Comparison of ENCODE assay signal across 8 cellular contexts in genomic region chr17:75250009-75250471, GRCh38. TPM values are rescaled to one million over a fixed set of nuclear protein-coding genes. Genes with fewer than 3 reads are reported as not detected.
A peak's percentile ranks its signal among the peaks of the same experiment; 100 is the strongest.
DNase-seq lines count a peak whose midpoint lies in the region; ATAC-seq, FAIRE-seq and TF ChIP-seq lines count a peak whose summit lies in the region.

No MANE protein-coding gene starts in this region.

- H3K23ac ChIP-seq in H9 (ENCODE audit: insufficient read length, low read depth, low read length): no peak overlapping the region

- no peak overlapping the region for H3K27ac ChIP-seq in H9 (ENCODE audit: insufficient read length, low read depth, low read length)
- H3K27ac ChIP-seq in OCI-LY1 (ENCODE audit: low read depth, low read length, poor library complexity, severe bottlenecking): peak overlapping the region; percentile 13

- 0 out of 5 replicates have a peak, but pooled peaks cover 0 to 2% of the 10 kb centered on the region in 2 experiments for H3K9me3 Mint-ChIP-seq in H9
- no peaks in the 10 kb centered on the region for H3K9me3 Mint-ChIP-seq in activated naive CD8-positive, alpha-beta T cell (ENCODE audit: low read depth)

- H2BK5ac ChIP-seq in H9 (ENCODE audit: insufficient read length, low read length): no peak overlapping the region

- H3K79me1 ChIP-seq in H9 (ENCODE audit: insufficient read depth, low read depth, low read length, poor library complexity, severe bottlenecking): peaks cover 3% of the 10 kb centered on the region

- H3K36me3 ChIP-seq in OCI-LY1 (ENCODE audit: insufficient read depth, low read length): peaks cover 16% of the 10 kb centered on the region; the same call in 1 of the 2 replicates

- H4K8ac ChIP-seq in H9 (replicated peaks; ENCODE audit: insufficient read length, low read depth, low read length): no peak overlapping the region

- H3K9ac ChIP-seq in H9 (ENCODE audit: extremely low read depth, insufficient read length, low read length) (no peak overlapping the region), OCI-LY1 (ENCODE audit: low read length) (no peak overlapping the region)

- no peaks in the 10 kb centered on the region for H3F3A ChIP-seq in OCI-LY1 (ENCODE audit: insufficient read depth, low read length)

- no peak overlapping the region for H3T11ph ChIP-seq in H9 (ENCODE audit: low read length)

- H2BK120ac ChIP-seq in H9 (ENCODE audit: low read depth, low read length, poor library complexity, severe bottlenecking): no peak overlapping the region

- no peak overlapping the region for H2BK12ac ChIP-seq in H9 (ENCODE audit: insufficient read length, low read depth, low read length)

- no peaks in the 10 kb centered on the region for H3K27me3 Mint-ChIP-seq in H9 (ENCODE audit: low read depth)
- H3K27me3 Mint-ChIP-seq in activated naive CD8-positive, alpha-beta T cell: no peaks in the 10 kb centered on the region

- no peak overlapping the region for H4K5ac ChIP-seq in H9 (ENCODE audit: insufficient read length, low read depth, low read length)

- no peak overlapping the region for H3K56ac ChIP-seq in H9 (ENCODE audit: insufficient read length, low read depth, low read length)

- no peak overlapping the region for H2AK5ac ChIP-seq in H9 (ENCODE audit: insufficient read length, low read length)

- no peaks in the 10 kb centered on the region for H3K23me2 ChIP-seq in H9 (ENCODE audit: insufficient read length, low read depth, low read length, poor library complexity, severe bottlenecking)

- no peak overlapping the region for H3K4ac ChIP-seq in H9 (ENCODE audit: low read depth, low read length)

- no peak overlapping the region for H3K14ac ChIP-seq in H9 (ENCODE audit: insufficient read depth, low read length)

- ATAC-seq in left colon: peak; percentile 22

- H3K27ac Mint-ChIP-seq in H9: peak overlapping the region; percentile 1 to 71 (median 55); a peak in 4 of 7 replicates
- H3K27ac Mint-ChIP-seq in activated naive CD8-positive, alpha-beta T cell: peak overlapping the region; percentile 96

- H3K4me2 ChIP-seq in H9 (ENCODE audit: insufficient read depth, insufficient read length, low read length) (no peak overlapping the region), OCI-LY1 (ENCODE audit: low read length) (no peak overlapping the region)

- no peak overlapping the region for H3K4me3 ChIP-seq in OCI-LY1 (ENCODE audit: low read depth, low read length, poor library complexity, severe bottlenecking)

- intact Hi-C loops in left colon (cut with DNase I, micrococcal nuclease): no loop called here

- no CpG with 5 or more reads among the region's 11 CpGs for WGBS in H9 (ENCODE audit: extremely low coverage, insufficient read length, low lambda C conversion rate)

- no peaks in the 10 kb centered on the region for H4K20me1 ChIP-seq in H9 (ENCODE audit: control insufficient read depth, insufficient read depth, insufficient read length)
- no peaks in the 10 kb centered on the region for H4K20me1 ChIP-seq in OCI-LY1 (ENCODE audit: insufficient read depth, low read length)

- H3K4me1 ChIP-seq in H9 (ENCODE audit: insufficient read depth, low read length): no peaks in the 10 kb centered on the region
- peaks cover 42% of the 10 kb centered on the region for H3K4me1 ChIP-seq in OCI-LY1 (ENCODE audit: insufficient read depth, low read length, severe bottlenecking)

- FAIRE-seq in D721Med (lab: Jason Lieb, UNC): no peak

- H3K4me1 Mint-ChIP-seq in H9: peaks cover 47 to 49% of the 10 kb centered on the region in 2 experiments
- peaks cover 63% of the 10 kb centered on the region for H3K4me1 Mint-ChIP-seq in activated naive CD8-positive, alpha-beta T cell (ENCODE audit: low read depth)

- H3K18ac ChIP-seq in H9 (ENCODE audit: insufficient read length, low read depth, low read length): no peak overlapping the region

- H3K27me3 ChIP-seq in H9 (ENCODE audit: insufficient read depth, low read length) (no peaks in the 10 kb centered on the region), OCI-LY1 (ENCODE audit: insufficient read depth, low read length) (no peaks in the 10 kb centered on the region)

- H2BK15ac ChIP-seq in H9 (ENCODE audit: low read depth, low read length): no peak overlapping the region

- no peak for TF ChIP-seq CTCF in GM10266 (IDR thresholded peaks at IDR 0.05; ENCODE audit: control insufficient read depth, insufficient read depth, low read depth, missing control alignments)
- no peak for TF ChIP-seq CTCF in H9 (conservative IDR thresholded peaks at IDR 0.05)
- no peak for TF ChIP-seq CTCF in OCI-LY1 (IDR thresholded peaks at IDR 0.05; ENCODE audit: low read length)
- TF ChIP-seq CTCF in D721Med (IDR thresholded peaks at IDR 0.05; ENCODE audit: insufficient read depth, missing control alignments): no peak

- peaks cover 5 to 27% (median 18%) of the 10 kb centered on the region in 3 experiments; a peak in 6 of 7 replicates for H3K36me3 Mint-ChIP-seq in H9 (ENCODE audit: insufficient read depth in 1 of 3, low read depth in 3 of 3)
- no peaks in the 10 kb centered on the region for H3K36me3 Mint-ChIP-seq in activated naive CD8-positive, alpha-beta T cell

- H3K79me2 ChIP-seq in H9 (ENCODE audit: insufficient read depth, low read length): peaks cover 2% of the 10 kb centered on the region; the same call in 1 of the 2 replicates
- peaks cover 11% of the 10 kb centered on the region for H3K79me2 ChIP-seq in OCI-LY1 (ENCODE audit: insufficient read depth, low read length)

- DNase-seq in GM10266 (ENCODE audit: extremely low spot score) (peak; percentile 85), H9 (no peak), left colon (no peak), HT-29 (ENCODE audit: low spot score) (no peak), D721Med (ENCODE audit: insufficient read length, low spot score) (no peak)
- peak; percentile 80 to 89 for DNase-seq in stimulated activated CD8-positive, alpha-beta memory T cell treated with anti-CD3 and anti-CD28 coated beads, Interleukin-7, amount 100 ng/mL, for 4 hours (ENCODE audit: low read depth in 2 of 2)

- no peaks in the 10 kb centered on the region for H3K9me3 ChIP-seq in H9 (ENCODE audit: control insufficient read depth, low read depth, low read length)
- H3K9me3 ChIP-seq in OCI-LY1 (ENCODE audit: low read length): no peaks in the 10 kb centered on the region

- H2AFZ ChIP-seq in H9 (ENCODE audit: low read length) (no peak overlapping the region), OCI-LY1 (ENCODE audit: low read length) (no peak overlapping the region)

- H4K91ac ChIP-seq in H9 (ENCODE audit: insufficient read length, low read depth, low read length): no peak overlapping the region

- no peaks in the 10 kb centered on the region for H3K9me2 ChIP-seq in OCI-LY1 (ENCODE audit: low read depth, low read length)

- peak overlapping the region in 1 of 2 experiments; percentile 33; a peak in 1 of 5 replicates for H3K4me3 Mint-ChIP-seq in H9
- H3K4me3 Mint-ChIP-seq in activated naive CD8-positive, alpha-beta T cell: peak overlapping the region; percentile 83

- no peak overlapping the region for H2BK20ac ChIP-seq in H9 (ENCODE audit: low read depth, low read length, poor library complexity, severe bottlenecking)

RNA-seq across cellular contexts. Expression of gene GGA3, which starts 11.4 kb away (rescaled TPM):
- total RNA-seq in H9 (2021) (50.3 and 58.2 TPM in 2 replicates), left colon (10 to 100 TPM; 39.9 to 46.5 TPM)
- 16.4 and 20.7 TPM in 2 replicates for total RNA-seq in HT-29 (2014; rRNA removed; shearing (Covaris generic))

RNA-seq across cellular contexts. Expression of gene MRPS7, which starts 11.6 kb away (rescaled TPM):
- total RNA-seq in H9 (2021): 93.7 and 97.4 TPM in 2 replicates
- 10 to 100 TPM; 48.1 to 66.9 TPM for total RNA-seq in left colon
- total RNA-seq in HT-29 (2014; rRNA removed; shearing (Covaris generic)): 77.5 and 77.7 TPM in 2 replicates

RNA-seq across cellular contexts. Expression of gene MIF4GD, which starts 21.0 kb away (rescaled TPM):
- total RNA-seq in H9 (2021) (24.0 and 26.1 TPM in 2 replicates), left colon (10 to 100 TPM; 18.4 to 24.7 TPM)
- 22.8 and 28.8 TPM in 2 replicates for total RNA-seq in HT-29 (2014; rRNA removed; shearing (Covaris generic))

RNA-seq across cellular contexts. Expression of gene SLC25A19, which starts 39.2 kb away (rescaled TPM):
- total RNA-seq in H9 (2021): 24.2 and 27.2 TPM in 2 replicates
- total RNA-seq in left colon: 10 to 100 TPM; 10.7 to 14.0 TPM
- total RNA-seq in HT-29 (2014; rRNA removed; shearing (Covaris generic)): 39.8 and 46.4 TPM in 2 replicates

RNA-seq across cellular contexts. Expression of gene NUP85, which starts 44.6 kb away (rescaled TPM):
- 136 and 145 TPM in 2 replicates for total RNA-seq in H9 (2021)
- 10 to 100 TPM; 43.9 to 56.3 TPM for total RNA-seq in left colon
- total RNA-seq in HT-29 (2014; rRNA removed; shearing (Covaris generic)): 60.3 and 61.7 TPM in 2 replicates

Comparison
In these comparisons a context has a peak if more than half of its experiments do, and no peak if none do; other contexts are left out.
1. DNase-seq: peak in GM10266 (single experiment) and stimulated activated CD8-positive, alpha-beta memory T cell treated with anti-CD3 and anti-CD28 coated beads, Interleukin-7, amount 100 ng/mL, for 4 hours (2 of 2); none in H9 (single experiment), left colon (0 of 2), HT-29 (single experiment) and D721Med (single experiment).